Comparison of ENCODE assay signal across 8 cellular contexts in genomic region chr13:62014299-62014698, GRCh38.
DNase-seq lines count a peak whose midpoint lies in the region; ATAC-seq and TF ChIP-seq lines count a peak whose summit lies in the region.

No MANE protein-coding gene starts in this region.

- TF ChIP-seq CTCF in C4-2B (conservative IDR thresholded peaks at IDR 0.05) (peak; percentile 62), LNCAP (IDR thresholded peaks at IDR 0.05) (peak; percentile 39)

- peak; percentile 67 for DNase-seq in RKO (ENCODE audit: low spot score)
- DNase-seq in globus pallidus (ENCODE audit: low spot score): peak; percentile 20
- DNase-seq in AG08395 (ENCODE audit: low spot score): no peak

- ATAC-seq in GM21367 (IDR thresholded peaks at IDR 0.05; ENCODE audit: unreplicated experiment) (no peak), HG03520 (IDR thresholded peaks at IDR 0.05; ENCODE audit: unreplicated experiment) (no peak), HG03159 (IDR thresholded peaks at IDR 0.05; ENCODE audit: unreplicated experiment) (no peak)

- H3K27ac ChIP-seq in C4-2B: no peak overlapping the region
